8 cellular contexts compared by ENCODE assay signal in the genomic region with DNA sequence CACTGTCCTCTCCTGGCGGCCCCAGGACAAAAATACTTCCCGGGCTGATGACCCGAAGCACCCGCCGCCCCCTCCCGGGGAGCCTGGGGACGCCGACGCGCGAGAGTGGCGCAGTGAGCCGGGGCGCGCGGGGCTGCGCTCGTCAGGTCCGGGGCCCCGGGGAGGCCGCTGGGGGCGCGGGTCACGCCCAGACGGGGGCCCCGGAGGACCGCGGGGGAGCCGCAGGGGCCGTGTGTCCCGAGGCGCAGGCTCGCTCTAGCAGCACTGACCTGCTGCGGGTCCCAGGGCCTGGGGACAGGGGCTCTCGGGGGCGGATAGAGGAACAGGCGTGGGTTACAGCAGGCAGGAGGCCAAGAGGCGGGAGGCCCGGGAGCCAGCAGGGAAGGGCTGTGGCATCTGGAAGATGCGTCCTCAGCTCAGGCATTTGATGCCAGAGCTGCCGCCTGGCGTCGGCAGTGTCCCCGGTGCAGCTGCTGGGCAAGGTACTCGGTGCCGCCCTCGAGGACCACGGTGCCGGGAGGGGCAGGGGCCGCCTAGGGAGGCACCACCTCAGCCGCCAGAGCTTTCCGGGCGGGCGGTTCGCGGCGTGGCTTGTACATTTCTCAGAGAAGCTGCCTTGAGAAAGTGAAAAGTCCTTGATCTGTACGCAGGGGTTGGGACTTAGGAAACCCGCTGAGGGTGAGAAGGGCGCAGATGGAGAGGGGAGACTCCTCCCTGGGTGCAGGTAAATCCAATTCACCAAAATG. TPM values are rescaled to one million over a fixed set of nuclear protein-coding genes. Genes with fewer than 3 reads are reported as not detected.
A peak's percentile ranks its signal among the peaks of the same experiment; 100 is the strongest.
DNase-seq lines count a peak whose midpoint lies in the region; ATAC-seq and TF ChIP-seq lines count a peak whose summit lies in the region.

No MANE protein-coding gene starts in this region.

- no peak overlapping the region for H3K56ac ChIP-seq in IMR-90 (ENCODE audit: extremely low read depth, insufficient read depth, low read length)

- no peaks in the 10 kb centered on the region for H3K36me3 Mint-ChIP-seq in CD8-positive, alpha-beta T cell
- no peaks in the 10 kb centered on the region for H3K36me3 Mint-ChIP-seq in activated CD4-positive, alpha-beta T cell treated with anti-CD3 and anti-CD28 coated beads, Interleukin-2, amount 10 ng/mL, durations not matched to agents 7 days and 5 days (ENCODE audit: low read depth)

- H4K91ac ChIP-seq in IMR-90 (ENCODE audit: insufficient read depth, low read depth, low read length) = no peak overlapping the region; the same call in 1 of the 2 replicates

- CTCF ChIA-PET in CD8-positive, alpha-beta T cell (lab: Charles Lee) = interaction anchor here (0.6 to 2.1 kb wide), 8 partner anchors 25 to 310 kb away, joined by 3 to 7 read pairs (median 4); no protein-coding TSS in a partner anchor
- CTCF ChIA-PET in IMR-90 (lab: Yijun Ruan, JAX) = interaction anchor here (1.1 kb wide), 1 partner anchor 42 kb away, joined by 3 read pairs; no protein-coding TSS in a partner anchor
- CTCF ChIA-PET in activated CD4-positive, alpha-beta T cell treated with anti-CD3 and anti-CD28 coated beads, Interleukin-2, amount 10 ng/mL, durations not matched to agents 7 days and 5 days (lab: Charles Lee) = interaction anchor here (0.9 to 1.9 kb wide), 4 partner anchors 14 to 161 kb away, joined by 3 to 5 read pairs (median 4); no protein-coding TSS in a partner anchor

- H3K27me3 Mint-ChIP-seq in CD8-positive, alpha-beta T cell (ENCODE audit: low read depth) = peaks cover 52% of the 10 kb centered on the region
- peaks cover 75% of the 10 kb centered on the region for H3K27me3 Mint-ChIP-seq in activated CD4-positive, alpha-beta T cell treated with anti-CD3 and anti-CD28 coated beads, Interleukin-2, amount 10 ng/mL, durations not matched to agents 7 days and 5 days

- H3K9me1 ChIP-seq in IMR-90 (ENCODE audit: insufficient read depth, low read length) = peaks cover 3% of the 10 kb centered on the region

- H2BK15ac ChIP-seq in IMR-90 (ENCODE audit: low read depth, low read length) = no peak overlapping the region

- no peaks in the 10 kb centered on the region for H3K9me3 ChIP-seq in CD8-positive, alpha-beta T cell (ENCODE audit: low read length)
- no peaks in the 10 kb centered on the region for H3K9me3 ChIP-seq in IMR-90 (ENCODE audit: control insufficient read depth, insufficient read depth, low read length)
- H3K9me3 ChIP-seq in esophagus (ENCODE audit: control insufficient read depth in 2 of 2, insufficient read depth in 1 of 2, low read depth in 1 of 2, low read length in 1 of 2) = peaks cover 0 to 3% of the 10 kb centered on the region in 2 donors
- no peaks in the 10 kb centered on the region for H3K9me3 ChIP-seq in vagina

- intact Hi-C loops in CD8-positive, alpha-beta T cell (cut with DNase I, micrococcal nuclease) = loop anchor here in 1 of 2 experiments (10.0 kb wide), 1 partner anchor 955 kb away; no protein-coding TSS in a partner anchor
- intact Hi-C loops in IMR-90 (cut with micrococcal nuclease) (loop anchor here (5.0 kb wide), 1 partner anchor 162 kb away; no protein-coding TSS in a partner anchor), vagina (cut with DNase I) (no loop called here)

- H3K36me3 ChIP-seq in CD8-positive, alpha-beta T cell (ENCODE audit: insufficient read depth, low read length) = no peaks in the 10 kb centered on the region
- H3K36me3 ChIP-seq in IMR-90 (ENCODE audit: control insufficient read depth, insufficient read depth, low read length) (peaks cover 6% of the 10 kb centered on the region; the same call in 1 of the 2 replicates), esophagus (ENCODE audit: control insufficient read depth in 2 of 2, insufficient read depth in 2 of 2, low read length in 1 of 2) (peaks cover 0 to 4% of the 10 kb centered on the region in 2 donors), vagina (no peaks in the 10 kb centered on the region)

- no peak overlapping the region for H3K27ac ChIP-seq in CD8-positive, alpha-beta T cell (ENCODE audit: low read depth, low read length)
- H3K27ac ChIP-seq in IMR-90 (ENCODE audit: insufficient read depth, low read length) (no peak overlapping the region), esophagus (ENCODE audit: low read depth in 2 of 2, low read length in 1 of 2) (peak overlapping the region; percentile 35 to 39), vagina (peak overlapping the region; percentile 22)

- no peak overlapping the region for H2BK20ac ChIP-seq in IMR-90 (ENCODE audit: low read depth, low read length)

- peak overlapping the region; percentile 73 for H3K4me3 Mint-ChIP-seq in CD8-positive, alpha-beta T cell
- peak overlapping the region; percentile 30 for H3K4me3 Mint-ChIP-seq in activated CD4-positive, alpha-beta T cell treated with anti-CD3 and anti-CD28 coated beads, Interleukin-2, amount 10 ng/mL, durations not matched to agents 7 days and 5 days

- H3K27me3 ChIP-seq in CD8-positive, alpha-beta T cell (ENCODE audit: insufficient read depth, low read length) = peaks cover 35% of the 10 kb centered on the region
- H3K27me3 ChIP-seq in IMR-90 (ENCODE audit: control insufficient read depth, insufficient read depth, low read length) = no peaks in the 10 kb centered on the region
- H3K27me3 ChIP-seq in esophagus (ENCODE audit: control insufficient read depth in 1 of 2, insufficient read depth in 2 of 2, low read length in 2 of 2) = no peaks in the 10 kb centered on the region
- H3K27me3 ChIP-seq in vagina = no peaks in the 10 kb centered on the region

- H3K9ac ChIP-seq in IMR-90 (ENCODE audit: low read depth, low read length) = no peak overlapping the region

- no peak overlapping the region for H2AK5ac ChIP-seq in IMR-90 (ENCODE audit: low read depth, low read length)

- H3K79me1 ChIP-seq in IMR-90 (ENCODE audit: low read depth in 1 of 2, low read length in 2 of 2) = peaks cover 11 to 66% of the 10 kb centered on the region in 2 experiments

- dilution Hi-C loops in IMR-90 (cut with HindIII; ENCODE audit: low sequenced_read_pairs, unreplicated experiment) = no loop called here

- no peaks in the 10 kb centered on the region for H3K9me3 Mint-ChIP-seq in CD8-positive, alpha-beta T cell
- no peaks in the 10 kb centered on the region for H3K9me3 Mint-ChIP-seq in activated CD4-positive, alpha-beta T cell treated with anti-CD3 and anti-CD28 coated beads, Interleukin-2, amount 10 ng/mL, durations not matched to agents 7 days and 5 days

- no TSS peak for BruUV-seq in IMR-90 (replicated peaks; lab: Mats Ljungman, UMichigan)

- H4K20me1 ChIP-seq in IMR-90 (ENCODE audit: insufficient read depth, low read length) = peaks cover 13% of the 10 kb centered on the region

- H3K4me2 ChIP-seq in IMR-90 (ENCODE audit: low read depth, low read length) = peak overlapping the region; percentile 23

- peak overlapping the region in 1 of 2 experiments; percentile 36; a peak in 1 of 4 replicates for H4K8ac ChIP-seq in IMR-90 (ENCODE audit: low read depth in 2 of 2, low read length in 2 of 2)

- WGBS in IMR-90 (ENCODE audit: extremely low coverage in 2 of 2, insufficient read length in 1 of 2), 2 experiments = 21% methylated on average over 27 of the region's 60 CpGs; no CpG with 5 or more reads in 1 of the 2 experiments
- 2% methylated on average over 60 of the region's 60 CpGs for WGBS in esophagus, 2 donors

- H3K4me3 ChIP-seq in CD8-positive, alpha-beta T cell (ENCODE audit: low read depth, low read length) = peak overlapping the region; percentile 46
- H3K4me3 ChIP-seq in IMR-90 (ENCODE audit: insufficient read depth, low read depth, low read length) (peak overlapping the region; percentile 5; the same call in 1 of the 2 replicates), esophagus (ENCODE audit: low read depth in 1 of 2, low read length in 2 of 2) (peak overlapping the region; percentile 48 to 53), vagina (peak overlapping the region; percentile 47 to 82)

- no peak overlapping the region for H3K27ac Mint-ChIP-seq in CD8-positive, alpha-beta T cell
- no peak overlapping the region for H3K27ac Mint-ChIP-seq in activated CD4-positive, alpha-beta T cell treated with anti-CD3 and anti-CD28 coated beads, Interleukin-2, amount 10 ng/mL, durations not matched to agents 7 days and 5 days

- no peak overlapping the region for H2BK120ac ChIP-seq in IMR-90 (ENCODE audit: low read depth, low read length)

- TF ChIP-seq RAD21 in IMR-90 (IDR thresholded peaks at IDR 0.05; ENCODE audit: low read length) = no peak

- peak in 4 of 7 experiments; percentile 13 to 55 (median 30) for DNase-seq in CD8-positive, alpha-beta T cell
- DNase-seq in IMR-90 (no peak), myocyte (ENCODE audit: low read depth) (peak; percentile 73), vagina (ENCODE audit: extremely low spot score in 2 of 2) (no peak), NK-92 (lab: John Stamatoyannopoulos, UW; ENCODE audit: unreplicated experiment) (no peak), epidermal melanocyte (ENCODE audit: insufficient read length, low spot score) (no peak)
- DNase-seq in activated CD4-positive, alpha-beta T cell treated with anti-CD3 and anti-CD28 coated beads, Interleukin-2, amount 10 ng/mL, durations not matched to agents 7 days and 5 days = peak; percentile 14

- peak overlapping the region; percentile 56 for H2AFZ ChIP-seq in IMR-90 (replicated peaks; ENCODE audit: low read length, poor library complexity)

- ATAC-seq in CD8-positive, alpha-beta T cell = peak; percentile 58
- ATAC-seq in IMR-90 (ENCODE audit: low read depth) = peak; percentile 13; the same call in 1 of the 2 replicates

- peaks cover 21% of the 10 kb centered on the region for H3K4me1 Mint-ChIP-seq in CD8-positive, alpha-beta T cell (ENCODE audit: low read depth)
- H3K4me1 Mint-ChIP-seq in activated CD4-positive, alpha-beta T cell treated with anti-CD3 and anti-CD28 coated beads, Interleukin-2, amount 10 ng/mL, durations not matched to agents 7 days and 5 days = peaks cover 18% of the 10 kb centered on the region

- H3K4me1 ChIP-seq in CD8-positive, alpha-beta T cell (ENCODE audit: insufficient read depth, low read length) = peaks cover 18% of the 10 kb centered on the region
- peaks cover 19% of the 10 kb centered on the region for H3K4me1 ChIP-seq in IMR-90 (ENCODE audit: control insufficient read depth, insufficient read depth, low read length)
- H3K4me1 ChIP-seq in esophagus (ENCODE audit: control insufficient read depth in 2 of 2, insufficient read depth in 2 of 2, low read length in 1 of 2) = peaks cover 0 to 6% of the 10 kb centered on the region in 2 donors
- peaks cover 28% of the 10 kb centered on the region for H3K4me1 ChIP-seq in vagina

- H2AK9ac ChIP-seq in IMR-90 (replicated peaks; ENCODE audit: low read depth, low read length, poor library complexity) = peak overlapping the region; percentile 62

- peak overlapping the region; percentile 38; the same call in 1 of the 2 replicates for H3K23ac ChIP-seq in IMR-90 (ENCODE audit: low read depth, low read length)

- in situ Hi-C loops in IMR-90 (cut with MboI; ENCODE audit: low sequenced_read_pairs) = no loop called here

- TF ChIP-seq POLR2A in IMR-90 (IDR thresholded peaks at IDR 0.05; ENCODE audit: low read depth, low read length) = no peak
- no peak for TF ChIP-seq POLR2A in vagina (IDR thresholded peaks at IDR 0.05)

- POLR2A ChIA-PET in CD8-positive, alpha-beta T cell (lab: Charles Lee) = interaction anchor here (1.2 kb wide), 1 partner anchor 146 kb away, joined by 3 read pairs; no protein-coding TSS in a partner anchor
- POLR2A ChIA-PET in IMR-90 (lab: Charles Lee; ENCODE audit: unreplicated experiment) = no interaction called here
- POLR2A ChIA-PET in activated CD4-positive, alpha-beta T cell treated with anti-CD3 and anti-CD28 coated beads, Interleukin-2, amount 10 ng/mL, durations not matched to agents 7 days and 5 days (lab: Charles Lee) = no interaction called here

- H3K18ac ChIP-seq in IMR-90 (ENCODE audit: low read depth, low read length) = no peak overlapping the region; the same call in 1 of the 2 replicates

- H3K14ac ChIP-seq in IMR-90 (replicated peaks; ENCODE audit: low read depth, low read length) = no peak overlapping the region

- peak overlapping the region; percentile 16; the same call in 1 of the 2 replicates for H3K4ac ChIP-seq in IMR-90 (ENCODE audit: low read depth, low read length)

- no peak overlapping the region for H2BK5ac ChIP-seq in IMR-90 (ENCODE audit: low read depth, low read length, poor library complexity, severe bottlenecking)

- peak; percentile 15 for TF ChIP-seq CTCF in CD8-positive, alpha-beta T cell (IDR thresholded peaks at IDR 0.05)
- TF ChIP-seq CTCF in IMR-90 (conservative IDR thresholded peaks at IDR 0.05; ENCODE audit: low read depth, low read length) (no peak), vagina (IDR thresholded peaks at IDR 0.05) (no peak)

- no peak overlapping the region for H4K5ac ChIP-seq in IMR-90 (ENCODE audit: low read depth, low read length)

RNA-seq across cellular contexts. Expression of gene WNT5B, which starts 1.2 kb away (rescaled TPM):
- not detected for total RNA-seq in CD8-positive, alpha-beta T cell
- total RNA-seq in IMR-90 (2012; rRNA removed) (96.1 and 102 TPM in 2 replicates), myocyte (17.6 and 19.1 TPM in 2 replicates), vagina (7.6 TPM)
- polyA plus RNA-seq in IMR-90 (2012; rRNA removed) (83.7 and 98.8 TPM in 2 replicates), esophagus (10 to 100 TPM; 10.1 to 13.9 TPM)
- polyA plus RNA-seq in IMR-90 (2012; cell fraction: cytosol; rRNA removed) = 77.8 and 101 TPM in 2 replicates
- polyA plus RNA-seq in IMR-90 (2012; cell fraction: nucleus; rRNA removed; ENCODE audit: low replicate concordance) = 49.1 and 91.4 TPM in 2 replicates
- under 1 TPM in 1 of 2 experiments, not detected in 1; 0.15 TPM for total RNA-seq in activated CD4-positive, alpha-beta T cell treated with anti-CD3 and anti-CD28 coated beads, Interleukin-2, amount 10 ng/mL, durations not matched to agents 7 days and 5 days
- polyA plus RNA-seq in myocyte (2012) = 49.2 TPM

RNA-seq across cellular contexts. Expression of gene FBXL14, which starts 35.9 kb away (rescaled TPM):
- 10 to 100 TPM; 28.1 to 30.5 TPM for total RNA-seq in CD8-positive, alpha-beta T cell
- total RNA-seq in IMR-90 (2012; rRNA removed) (4.7 TPM in 2 replicates), myocyte (8.1 and 11.0 TPM in 2 replicates), vagina (15.2 TPM)
- polyA plus RNA-seq in IMR-90 (2012; rRNA removed) (7.3 and 8.8 TPM in 2 replicates), esophagus (1 to 10 TPM; 2.8 to 6.2 TPM)
- polyA plus RNA-seq in IMR-90 (2012; cell fraction: cytosol; rRNA removed) = 2.2 and 9.6 TPM in 2 replicates
- 2.8 and 5.8 TPM in 2 replicates for polyA plus RNA-seq in IMR-90 (2012; cell fraction: nucleus; rRNA removed; ENCODE audit: low replicate concordance)
- total RNA-seq in activated CD4-positive, alpha-beta T cell treated with anti-CD3 and anti-CD28 coated beads, Interleukin-2, amount 10 ng/mL, durations not matched to agents 7 days and 5 days = 10 to 100 TPM; 24.3 to 26.4 TPM
- 9.1 TPM for polyA plus RNA-seq in myocyte (2012)

Comparison
In these comparisons a context has a peak if more than half of its experiments do, and no peak if none do; other contexts are left out.
1. DNase-seq: peak in CD8-positive, alpha-beta T cell (4 of 7), activated CD4-positive, alpha-beta T cell treated with anti-CD3 and anti-CD28 coated beads, Interleukin-2, amount 10 ng/mL, durations not matched to agents 7 days and 5 days (single experiment) and myocyte (single experiment); none in IMR-90 (single experiment), vagina (0 of 2), NK-92 (single experiment) and epidermal melanocyte (single experiment).
2. H3K27ac ChIP-seq: peak in esophagus (2 of 2) and vagina (single experiment); none in CD8-positive, alpha-beta T cell (single experiment) and IMR-90 (single experiment).
3. H3K4me3 ChIP-seq: peak in every context shown above with its lines; median percentile 64 in vagina; 50 in esophagus; 46 in CD8-positive, alpha-beta T cell; 5 in IMR-90.